ENCODE assay signal across 8 cellular contexts in the genomic region with DNA sequence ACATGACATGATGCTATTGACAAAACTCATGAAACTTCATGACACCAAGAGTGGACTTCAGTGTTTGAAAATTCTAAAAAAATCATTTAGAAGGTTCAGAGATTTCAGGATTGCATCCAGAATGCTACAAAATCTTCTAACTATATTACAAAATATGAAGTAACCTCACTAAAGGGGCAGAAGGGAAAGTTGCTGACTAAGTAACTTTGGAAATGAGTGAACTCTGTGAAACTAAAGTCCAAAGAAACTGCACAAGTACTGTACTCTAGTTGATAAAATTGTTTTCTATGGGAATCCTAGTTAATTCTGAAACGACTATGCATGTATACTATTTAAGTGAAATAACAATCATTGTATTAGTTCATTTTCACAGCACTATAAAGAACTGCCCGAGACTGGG.
"Had no signal": no experiment of that assay in that cellular context is flagged by ENCODE, and none has a peak within 500 bp of the region (broad histone marks: within the 10 kb centered on the region; RNA-seq: fewer than 3 reads in every experiment).

No MANE protein-coding gene starts in this region.

- H3K4me3 Mint-ChIP-seq: HFFc6, IgD-negative memory B cell had no signal

- H3K36me3 ChIP-seq: HAP-1 had no signal

- H3K27ac ChIP-seq: HL-60 had no signal

- H3K4me3 ChIP-seq: HAP-1 had no signal

- DNase-seq: GOT3, H7, HFFc6, KG1 had no signal

- H3K9me3 ChIP-seq: HAP-1 had no signal

- H3K9me3 Mint-ChIP-seq: HFFc6 had no signal

- H3K27ac Mint-ChIP-seq: HFFc6 had no signal

- ATAC-seq: HCT116 had no signal

- H3K4me1 Mint-ChIP-seq: IgD-negative memory B cell had no signal
